8 cellular contexts compared by ENCODE assay signal in the genomic region with DNA sequence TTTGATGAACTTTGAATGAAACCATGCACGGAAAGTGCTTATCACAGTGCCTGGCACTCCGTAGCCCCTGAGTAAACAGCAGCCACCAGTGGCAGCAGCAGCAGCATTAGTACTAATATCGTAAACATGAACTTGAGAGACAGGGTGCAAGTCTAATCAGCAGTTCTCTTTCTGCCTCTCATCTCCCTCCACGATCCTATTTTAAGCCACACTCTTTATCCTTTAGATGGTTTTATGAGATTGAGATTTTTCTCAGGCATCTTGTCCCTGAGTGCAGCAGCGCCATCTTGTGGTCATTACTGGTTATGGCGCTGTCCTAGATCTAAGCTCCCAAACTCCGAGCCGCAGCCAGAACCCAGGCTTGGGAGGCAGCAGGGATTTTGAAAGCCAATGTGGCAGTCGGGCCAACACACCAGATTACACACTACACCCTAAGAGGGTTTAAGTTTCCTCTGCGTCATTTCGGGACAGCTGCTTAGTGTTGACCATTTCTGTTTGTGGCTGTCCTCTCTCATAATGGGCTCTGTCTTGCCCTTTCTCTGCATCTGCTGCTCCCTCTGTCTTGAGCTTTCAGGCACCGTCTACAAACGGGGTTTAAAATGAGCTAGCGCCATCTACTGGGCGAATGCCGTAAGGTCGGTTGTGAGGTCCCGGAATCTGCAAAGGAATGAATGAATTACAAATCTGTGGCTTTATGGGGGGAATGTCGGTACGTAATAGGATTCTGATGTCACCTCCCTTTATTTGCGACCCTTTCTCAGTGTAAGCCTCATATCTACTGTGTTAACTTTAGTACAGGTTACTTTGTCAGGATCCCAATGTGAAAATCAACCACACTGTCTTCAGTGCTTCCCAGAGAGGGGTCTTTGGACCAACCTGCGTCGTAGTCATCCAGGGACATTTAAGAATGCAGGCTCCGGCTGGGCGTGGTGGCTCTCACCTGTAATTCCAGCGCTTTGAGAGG.
DNase-seq lines count a peak whose midpoint lies in the region; ATAC-seq lines count a peak whose summit lies in the region.

No MANE protein-coding gene starts in this region.

- peak overlapping the region; percentile 50 to 89 (median 77) for H3K4me3 Mint-ChIP-seq in naive B cell
- H3K4me3 Mint-ChIP-seq in stimulated activated effector memory CD8-positive, alpha-beta T cell treated with anti-CD3 and anti-CD28 coated beads, Interleukin-12 subunit alpha, Interleukin-12 subunit beta, amount 100 ng/mL, for 72 hours: peak overlapping the region; percentile 61

- no peaks in the 10 kb centered on the region for H3K36me3 Mint-ChIP-seq in naive B cell
- peaks cover 6% of the 10 kb centered on the region for H3K36me3 Mint-ChIP-seq in stimulated activated effector memory CD8-positive, alpha-beta T cell treated with anti-CD3 and anti-CD28 coated beads, Interleukin-12 subunit alpha, Interleukin-12 subunit beta, amount 100 ng/mL, for 72 hours

- peaks cover 21 to 24% (median 21%) of the 10 kb centered on the region in 3 donors for H3K4me1 Mint-ChIP-seq in naive B cell
- H3K4me1 Mint-ChIP-seq in stimulated activated effector memory CD8-positive, alpha-beta T cell treated with anti-CD3 and anti-CD28 coated beads, Interleukin-12 subunit alpha, Interleukin-12 subunit beta, amount 100 ng/mL, for 72 hours: peaks cover 13% of the 10 kb centered on the region

- peaks cover 4 to 6% (median 6%) of the 10 kb centered on the region in 3 donors for H3K27me3 Mint-ChIP-seq in naive B cell

- peak; percentile 86 for ATAC-seq in GM21723 (IDR thresholded peaks at IDR 0.05; ENCODE audit: unreplicated experiment)
- peak; percentile 94 to 97 for ATAC-seq in naive B cell (ENCODE audit: low read depth in 2 of 2)
- ATAC-seq in stimulated activated effector memory CD8-positive, alpha-beta T cell treated with anti-CD3 and anti-CD28 coated beads, Interleukin-12 subunit alpha, Interleukin-12 subunit beta, amount 100 ng/mL, for 72 hours: peak; percentile 98

- DNase-seq in DMS53 treated with DMSO at 0.1 percent for 48 hours (lab: John Stamatoyannopoulos, UW; ENCODE audit: unreplicated experiment) (peak; percentile 88), OCI-M2 (lab: John Stamatoyannopoulos, UW; ENCODE audit: unreplicated experiment) (peak; percentile 65), fibroblast of gingiva (ENCODE audit: low read depth) (peak; percentile 82), naive B cell (peak; percentile 81)
- DNase-seq in Jurkat, Clone E6-1 (ENCODE audit: low read depth, low spot score): peak; percentile 84
- peak; percentile 90 for DNase-seq in activated T-cell treated with anti-CD3 and anti-CD28 coated beads, Interleukin-2, amount 50 U/mL, for 48 hours
- DNase-seq in stimulated activated effector memory CD8-positive, alpha-beta T cell treated with anti-CD3 and anti-CD28 coated beads, Interleukin-12 subunit alpha, Interleukin-12 subunit beta, amount 100 ng/mL, for 72 hours (ENCODE audit: low spot score in 2 of 2): peak; percentile 79 to 89

- H3K4me3 ChIP-seq in Jurkat, Clone E6-1 (ENCODE audit: low read length): peak overlapping the region; percentile 44

- H3K27ac Mint-ChIP-seq in naive B cell: peak overlapping the region in 5 of 6 donors; percentile 23 to 86 (median 34)
- H3K27ac Mint-ChIP-seq in stimulated activated effector memory CD8-positive, alpha-beta T cell treated with anti-CD3 and anti-CD28 coated beads, Interleukin-12 subunit alpha, Interleukin-12 subunit beta, amount 100 ng/mL, for 72 hours: peak overlapping the region; percentile 37

- no peaks in the 10 kb centered on the region for H3K9me3 Mint-ChIP-seq in naive B cell
- no peaks in the 10 kb centered on the region for H3K9me3 Mint-ChIP-seq in stimulated activated effector memory CD8-positive, alpha-beta T cell treated with anti-CD3 and anti-CD28 coated beads, Interleukin-12 subunit alpha, Interleukin-12 subunit beta, amount 100 ng/mL, for 72 hours

Comparison
In these comparisons a context has a peak if more than half of its experiments do, and no peak if none do; other contexts are left out.
1. Peak in every context shown above with its lines: DNase-seq, ATAC-seq and H3K4me3 ChIP-seq.